ENCODE assay signal across 26 cellular contexts in genomic region chr20:37776049-37776448, GRCh38.
"Had no signal": no experiment of that assay in that cellular context is flagged by ENCODE, and none has a peak within 500 bp of the region (broad histone marks: within the 10 kb centered on the region; RNA-seq: fewer than 3 reads in every experiment).

No MANE protein-coding gene starts in this region.

- H3K4me3 ChIP-seq: breast epithelium, MG63 had no signal

- H3K4me1 ChIP-seq: breast epithelium had no signal

- FAIRE-seq: RCC 7860 had no signal

- H3K9me3 ChIP-seq: breast epithelium, MG63 had no signal

- H3K27ac ChIP-seq: breast epithelium had no signal

- H3K36me3 ChIP-seq: breast epithelium had no signal

- H3K27me3 ChIP-seq: breast epithelium, MG63 had no signal

- DNase-seq: activated CD4-positive, alpha-beta T cell treated with anti-CD3 and anti-CD28 coated beads for 48 hours; activated CD4-positive, alpha-beta T cell treated with anti-CD3 and anti-CD28 coated beads, Interleukin-2, amount 50 U/mL, for 4 hours; activated CD4-positive, CD25-positive, alpha-beta regulatory T cell treated with anti-CD3 and anti-CD28 coated beads, Interleukin-2, amount 50 U/mL, for 72 hours; activated CD8-positive, alpha-beta T cell treated with anti-CD3 and anti-CD28 coated beads, Interleukin-2, amount 10 ng/mL, durations not matched to agents 7 days and 5 days; activated effector memory CD4-positive, alpha-beta T cell treated with Interleukin-2 at 50 U/mL for 16 hours; activated naive CD4-positive, alpha-beta T cell; activated T-cell treated with anti-CD3 and anti-CD28 coated beads, Interleukin-2, amount 50 U/mL, for 24 hours; aorta; caudate nucleus; MG63; MV-4-11; NCI-H1092 treated with DMSO at 0.1 percent for 48 hours; NCI-H1417 treated with DMSO at 0.1 percent for 48 hours; NCI-H1694; NCI-H2029 treated with DMSO at 0.1 percent for 48 hours; NCI-H345; NCI-H510A; NCI-H526 treated with DMSO at 0.1 percent for 48 hours; NCI-H82; NK-92 treated with Interleukin-12 subunit alpha and Interleukin-12 subunit beta, amount 100 ng/mL, for 24 hours; PC-3; SHP77 treated with DMSO at 0.1 percent for 48 hours; T-helper 17 cell; T-helper 9 cell had no signal
